15 cellular contexts compared by ENCODE assay signal in the genomic region with DNA sequence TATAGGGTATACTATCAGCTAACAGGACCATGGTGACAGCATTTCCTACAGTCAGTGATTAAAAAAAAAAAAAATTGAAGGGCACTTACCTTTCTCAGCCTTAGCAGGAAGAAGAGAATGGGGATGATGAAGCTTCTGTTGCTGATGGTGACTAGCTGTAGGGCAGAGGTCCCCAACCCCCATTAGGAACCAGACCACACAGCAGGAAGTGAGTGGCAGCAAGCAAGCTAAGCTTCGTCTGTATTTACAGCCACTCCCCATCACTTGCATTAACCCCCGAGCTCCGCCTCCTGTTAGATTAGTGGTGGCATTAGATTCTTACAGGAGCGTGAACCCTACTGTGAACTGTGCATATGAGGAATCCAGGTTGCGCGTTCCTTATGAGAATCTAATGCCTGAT.
"Had no signal": no experiment of that assay in that cellular context is flagged by ENCODE, and none has a peak within 500 bp of the region (broad histone marks: within the 10 kb centered on the region; RNA-seq: fewer than 3 reads in every experiment).

No MANE protein-coding gene starts in this region.

- H3K27me3 ChIP-seq: gastroesophageal sphincter, heart right ventricle had no signal

- H3K4me1 ChIP-seq: parathyroid adenoma had no signal

- ATAC-seq: gastroesophageal sphincter; heart right ventricle; left cardiac atrium; lower lobe of right lung; stimulated activated memory B cell treated with anti-CD40 and anti-IgM and Interleukin-4, amounts not matched to agents 10 μg/mL and 1 μg/mL and 100 μg/mL, for 72 hours had no signal

- H3K9me3 ChIP-seq: gastroesophageal sphincter, heart right ventricle, lower lobe of right lung had no signal

- H3K36me3 ChIP-seq: gastroesophageal sphincter, heart right ventricle, lower lobe of right lung had no signal

- DNase-seq: activated CD4-positive, alpha-beta memory T cell treated with anti-CD3 and anti-CD28 coated beads, Interleukin-2, amount 10 ng/mL, durations not matched to agents 7 days and 5 days; activated CD4-positive, alpha-beta T cell treated with anti-CD3 and anti-CD28 coated beads for 1 hour; activated naive CD4-positive, alpha-beta T cell treated with anti-CD3 and anti-CD28 coated beads, Interleukin-2, amount 50 U/mL, for 16 hours; activated T-cell treated with anti-CD3 and anti-CD28 coated beads, Interleukin-2, amount 50 U/mL, for 24 hours; endodermal cell; heart right ventricle; left cardiac atrium; lower lobe of right lung; naive B cell; retina; stimulated activated CD4-positive, alpha-beta T cell treated with anti-CD3 and anti-CD28 coated beads, Interleukin-2, amount 100 ng/mL, for 48 hours had no signal

- H3K27ac ChIP-seq: gastroesophageal sphincter, heart right ventricle, lower lobe of right lung, parathyroid adenoma, VCaP had no signal

- H3K4me3 ChIP-seq: gastroesophageal sphincter, heart right ventricle, lower lobe of right lung had no signal
